ENCODE assay signal across 28 cellular contexts in genomic region chr6:107832146-107833056, GRCh38. TPM values are rescaled to one million over a fixed set of nuclear protein-coding genes. Genes with fewer than 3 reads are reported as not detected.
DNase-seq lines count a peak whose midpoint lies in the region; ATAC-seq lines count a peak whose summit lies in the region.
"Had no signal": no experiment of that assay in that cellular context is flagged by ENCODE, and none has a peak within 500 bp of the region (broad histone marks: within the 10 kb centered on the region; RNA-seq: fewer than 3 reads in every experiment).

No MANE protein-coding gene starts in this region.

- DNase-seq in T-helper 2 cell treated with Interferon-gamma antibody and Interleukin-4, amounts not matched to agents 5 μg/mL and 100 μg/mL, for 36 hours (ENCODE audit: low spot score) = no peak
- DNase-seq in T-helper 2 cell (no peak), SKM-1 (lab: John Stamatoyannopoulos, UW; ENCODE audit: unreplicated experiment) (peak; percentile 87), LoVo (ENCODE audit: low spot score) (no peak), UCSD-AML1 (lab: John Stamatoyannopoulos, UW; ENCODE audit: unreplicated experiment) (no peak)
- no peak for DNase-seq in CD4-positive, alpha-beta memory T cell
- DNase-seq in naive thymus-derived CD8-positive, alpha-beta T cell = no peak
- DNase-seq: activated B cell treated with CpG ODN at 0.5 μM for 24 hours; activated CD4-positive, alpha-beta memory T cell treated with anti-CD3 and anti-CD28 coated beads, Interleukin-2, amount 10 ng/mL, durations not matched to agents 7 days and 5 days; anterior cingulate cortex; foreskin fibroblast; HCEC 1CT; hippocampal formation; NCI-H1417; NCI-H524 treated with DMSO at 0.1 percent for 48 hours; nucleus accumbens; SHP77; stimulated activated CD4-positive, alpha-beta T cell treated with anti-CD3 and anti-CD28 coated beads, Interleukin-2, amount 100 ng/mL, for 48 hours; stomach had no signal

- H3K4me3 ChIP-seq in CD4-positive, alpha-beta memory T cell (ENCODE audit: low read length in 2 of 2) = no peak overlapping the region
- H3K4me3 ChIP-seq: BLaER1 treated with 17β-estradiol and CSF1 and Interleukin-3, amounts not matched to agents 10 nM and 100 nM; smooth muscle cell; stomach had no signal

- intact Hi-C loops in CD4-positive, alpha-beta memory T cell (cut with micrococcal nuclease) = no loop called here

- peaks cover 22% of the 10 kb centered on the region for H3K4me1 ChIP-seq in CD4-positive, alpha-beta memory T cell (ENCODE audit: insufficient read depth, low read length)
- H3K4me1 ChIP-seq: BLaER1 treated with 17β-estradiol and CSF1 and Interleukin-3, amounts not matched to agents 10 nM and 100 nM; stomach had no signal

- no peaks in the 10 kb centered on the region for H3K36me3 Mint-ChIP-seq in T-helper 2 cell treated with Interferon-gamma antibody and Interleukin-4, amounts not matched to agents 5 μg/mL and 100 μg/mL, for 36 hours (ENCODE audit: low read depth)
- H3K36me3 Mint-ChIP-seq in CD4-positive, alpha-beta memory T cell = no peaks in the 10 kb centered on the region
- no peaks in the 10 kb centered on the region for H3K36me3 Mint-ChIP-seq in naive thymus-derived CD8-positive, alpha-beta T cell

- H3K36me3 ChIP-seq in CD4-positive, alpha-beta memory T cell (ENCODE audit: insufficient read depth, low read length) = no peaks in the 10 kb centered on the region
- H3K36me3 ChIP-seq: BLaER1 treated with 17β-estradiol and CSF1 and Interleukin-3, amounts not matched to agents 10 nM and 100 nM; stomach had no signal

- H3K27me3 Mint-ChIP-seq in T-helper 2 cell treated with Interferon-gamma antibody and Interleukin-4, amounts not matched to agents 5 μg/mL and 100 μg/mL, for 36 hours (ENCODE audit: low read depth) = peaks cover 4% of the 10 kb centered on the region
- no peaks in the 10 kb centered on the region for H3K27me3 Mint-ChIP-seq in CD4-positive, alpha-beta memory T cell
- H3K27me3 Mint-ChIP-seq in naive thymus-derived CD8-positive, alpha-beta T cell = no peaks in the 10 kb centered on the region
- H3K27me3 Mint-ChIP-seq: activated B cell treated with CpG ODN at 0.5 μM for 24 hours had no signal

- H3K27ac ChIP-seq in CD4-positive, alpha-beta memory T cell (ENCODE audit: low read depth, low read length) = no peak overlapping the region
- H3K27ac ChIP-seq: BLaER1 treated with 17β-estradiol and CSF1 and Interleukin-3, amounts not matched to agents 10 nM and 100 nM; epithelial cell of prostate; stomach had no signal

- CTCF ChIA-PET in CD4-positive, alpha-beta memory T cell (lab: Charles Lee; ENCODE audit: partially characterized antibody) = interaction anchor here (1.1 to 9.2 kb wide), 4 partner anchors 9 to 34 kb away, joined by 4 to 101 read pairs (median 14); partner anchors contain the start of gene SCML4

- peaks cover 8% of the 10 kb centered on the region for H3K4me1 Mint-ChIP-seq in T-helper 2 cell treated with Interferon-gamma antibody and Interleukin-4, amounts not matched to agents 5 μg/mL and 100 μg/mL, for 36 hours (ENCODE audit: low read depth)
- H3K4me1 Mint-ChIP-seq in CD4-positive, alpha-beta memory T cell = peaks cover 11 to 42% (median 31%) of the 10 kb centered on the region in 4 donors
- peaks cover 11 to 30% (median 23%) of the 10 kb centered on the region in 4 donors for H3K4me1 Mint-ChIP-seq in naive thymus-derived CD8-positive, alpha-beta T cell
- H3K4me1 Mint-ChIP-seq: activated B cell treated with CpG ODN at 0.5 μM for 24 hours had no signal

- H3K4me3 Mint-ChIP-seq in T-helper 2 cell treated with Interferon-gamma antibody and Interleukin-4, amounts not matched to agents 5 μg/mL and 100 μg/mL, for 36 hours = no peak overlapping the region
- H3K4me3 Mint-ChIP-seq in CD4-positive, alpha-beta memory T cell = peak overlapping the region; percentile 11 to 73 (median 54)
- H3K4me3 Mint-ChIP-seq in naive thymus-derived CD8-positive, alpha-beta T cell = peak overlapping the region in 4 of 10 donors; percentile 13 to 52 (median 30)
- H3K4me3 Mint-ChIP-seq: activated B cell treated with CpG ODN at 0.5 μM for 24 hours; activated CD4-positive, alpha-beta memory T cell treated with anti-CD3 and anti-CD28 coated beads, Interleukin-2, amount 10 ng/mL, durations not matched to agents 7 days and 5 days; T-helper 1 cell treated with Interleukin-12 subunit alpha and Interleukin-12 subunit beta and Interleukin-4 antibody, amounts not matched to agents 30 μg/mL and 1 μg/mL, for 36 hours had no signal

- H3K27ac Mint-ChIP-seq in T-helper 2 cell treated with Interferon-gamma antibody and Interleukin-4, amounts not matched to agents 5 μg/mL and 100 μg/mL, for 36 hours = peak overlapping the region; percentile 3
- H3K27ac Mint-ChIP-seq in CD4-positive, alpha-beta memory T cell = peak overlapping the region; percentile 1 to 82 (median 63)
- H3K27ac Mint-ChIP-seq in naive thymus-derived CD8-positive, alpha-beta T cell = peak overlapping the region in 8 of 10 donors; percentile 6 to 83 (median 76)
- H3K27ac Mint-ChIP-seq: activated B cell treated with CpG ODN at 0.5 μM for 24 hours; activated CD4-positive, alpha-beta memory T cell treated with anti-CD3 and anti-CD28 coated beads, Interleukin-2, amount 10 ng/mL, durations not matched to agents 7 days and 5 days; activated T-helper 2 cell treated with anti-CD3 and anti-CD28 coated beads, Interferon-gamma antibody, Interleukin-2, Interleukin-4, amounts not matched to agents 10 μg/mL and 5 μg/mL and 100 μg/mL, durations not matched to agents 14 hours and 24 hours and 36 hours had no signal

- no peaks in the 10 kb centered on the region for H3K27me3 ChIP-seq in CD4-positive, alpha-beta memory T cell (ENCODE audit: insufficient read depth, low read length)
- H3K27me3 ChIP-seq: BLaER1 treated with 17β-estradiol and CSF1 and Interleukin-3, amounts not matched to agents 10 nM and 100 nM; stomach had no signal

- no peaks in the 10 kb centered on the region for H3K9me3 ChIP-seq in CD4-positive, alpha-beta memory T cell (ENCODE audit: control insufficient read depth in 1 of 2, low read length in 2 of 2)
- H3K9me3 ChIP-seq: BLaER1 treated with 17β-estradiol and CSF1 and Interleukin-3, amounts not matched to agents 10 nM and 100 nM; stomach had no signal

- ATAC-seq in naive thymus-derived CD8-positive, alpha-beta T cell = peak; percentile 27 to 30
- no peak for ATAC-seq in GM21528 (IDR thresholded peaks at IDR 0.05; ENCODE audit: low FRiP score, unreplicated experiment)

- no peaks in the 10 kb centered on the region for H3K9me3 Mint-ChIP-seq in T-helper 2 cell treated with Interferon-gamma antibody and Interleukin-4, amounts not matched to agents 5 μg/mL and 100 μg/mL, for 36 hours
- no peaks in the 10 kb centered on the region for H3K9me3 Mint-ChIP-seq in CD4-positive, alpha-beta memory T cell
- no peaks in the 10 kb centered on the region for H3K9me3 Mint-ChIP-seq in naive thymus-derived CD8-positive, alpha-beta T cell
- H3K9me3 Mint-ChIP-seq: activated B cell treated with CpG ODN at 0.5 μM for 24 hours; activated CD4-positive, alpha-beta memory T cell treated with anti-CD3 and anti-CD28 coated beads, Interleukin-2, amount 10 ng/mL, durations not matched to agents 7 days and 5 days; activated T-helper 2 cell treated with anti-CD3 and anti-CD28 coated beads, Interferon-gamma antibody, Interleukin-2, Interleukin-4, amounts not matched to agents 10 μg/mL and 5 μg/mL and 100 μg/mL, durations not matched to agents 14 hours and 24 hours and 36 hours had no signal

- POLR2A ChIA-PET in CD4-positive, alpha-beta memory T cell (lab: Charles Lee; ENCODE audit: partially characterized antibody) = interaction anchor here (1.3 to 8.4 kb wide), 4 partner anchors 11 to 120 kb away, joined by 3 to 85 read pairs (median 8); partner anchors contain the start of gene SCML4
- POLR2A ChIA-PET in naive thymus-derived CD8-positive, alpha-beta T cell (lab: Charles Lee) = interaction anchor here (0.7 to 3.1 kb wide), 6 partner anchors 10 to 98 kb away, joined by 3 to 12 read pairs (median 6); no protein-coding TSS in a partner anchor

RNA-seq across cellular contexts. Expression of gene SCML4, which starts 8.3 kb away (rescaled TPM):
- 10 to 100 TPM; 85.2 to 90.2 TPM for total RNA-seq in CD4-positive, alpha-beta memory T cell
- polyA plus RNA-seq in CD4-positive, alpha-beta memory T cell = 100 to 1,000 TPM in 1 of 2 donors, 10 to 100 TPM in 1; 78.9 to 105 TPM
- total RNA-seq in naive thymus-derived CD8-positive, alpha-beta T cell = 10 to 100 TPM; 80.9 to 81.5 TPM
- 100 to 1,000 TPM in 1 of 3 donors, 10 to 100 TPM in 2; 56.4 to 119 (median 68.6) TPM for polyA plus RNA-seq in naive thymus-derived CD8-positive, alpha-beta T cell
- total RNA-seq: A172, cardiac septum, LHCN-M2, smooth muscle cell had no signal
- polyA plus RNA-seq: smooth muscle cell had no signal

Comparison
In these comparisons a context has a peak if more than half of its experiments do, and no peak if none do; other contexts are left out.
1. H3K27ac Mint-ChIP-seq: peak in every context shown above with its lines; median percentile 76 in naive thymus-derived CD8-positive, alpha-beta T cell; 63 in CD4-positive, alpha-beta memory T cell; 3 in T-helper 2 cell treated with Interferon-gamma antibody and Interleukin-4, amounts not matched to agents 5 μg/mL and 100 μg/mL, for 36 hours.